In the genomic region with DNA sequence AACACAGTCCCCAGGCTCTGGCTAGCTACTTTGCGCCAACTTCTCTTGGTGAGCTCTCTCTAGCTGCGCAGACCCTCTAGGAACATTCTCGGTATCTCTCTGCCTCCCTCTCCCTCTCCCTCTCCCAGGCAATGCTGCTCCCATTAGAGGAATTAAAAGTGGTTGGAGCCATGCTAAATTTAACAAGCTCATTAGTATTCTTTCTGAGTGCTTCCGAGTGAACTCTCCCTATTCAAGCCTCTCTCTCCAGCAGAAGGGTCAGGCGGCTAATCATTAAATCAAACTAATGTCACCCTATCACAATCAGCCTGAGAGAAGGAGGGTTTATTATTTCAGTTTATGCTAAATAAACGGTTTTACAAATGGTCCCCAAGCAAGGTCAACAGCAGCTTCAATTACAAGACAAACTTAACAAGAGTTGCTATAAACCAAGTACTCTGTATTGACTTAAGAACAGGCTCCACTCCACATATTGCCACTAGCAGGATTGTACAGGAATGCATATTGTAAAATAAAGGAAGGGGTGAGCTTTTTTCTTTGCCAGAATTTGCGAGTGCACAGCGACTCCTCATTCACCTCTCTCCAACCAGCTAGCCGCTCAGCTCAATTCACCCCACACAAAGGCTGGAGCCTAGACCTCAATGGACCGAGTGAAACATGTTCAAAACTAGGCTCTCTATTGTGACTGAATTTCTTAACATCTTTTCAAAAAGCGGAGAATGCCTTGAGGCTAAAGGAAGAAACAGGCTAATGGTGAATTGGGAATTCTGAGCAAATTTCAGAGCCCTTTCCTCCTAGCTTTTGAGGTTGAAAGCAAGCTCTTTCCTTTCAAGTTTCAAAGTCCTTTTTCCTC, we compare ENCODE assay signal across 1 cellular context.
TF ChIP-seq lines count a peak whose summit lies in the region.

No MANE protein-coding gene starts in this region.

TF ChIP-seq in WTC11, 78 proteins besides CTCF, POLR2A, EP300 and RAD21 (continued from another document):
- TF ChIP-seq ZNF532 (CRISPR knock-in tag; IDR thresholded peaks at IDR 0.05; ENCODE audit: borderline replicate concordance) (no peak), ATF1 (CRISPR knock-in tag; IDR thresholded peaks at IDR 0.05) (no peak), ERG (CRISPR knock-in tag; IDR thresholded peaks at IDR 0.05) (no peak), TEAD1 (CRISPR knock-in tag; IDR thresholded peaks at IDR 0.05) (no peak), GTF2I (CRISPR knock-in tag; conservative IDR thresholded peaks at IDR 0.05) (no peak), RELA (CRISPR knock-in tag; IDR thresholded peaks at IDR 0.05; ENCODE audit: borderline replicate concordance) (no peak), GABPB1 (CRISPR knock-in tag; IDR thresholded peaks at IDR 0.05) (no peak)
